11 cellular contexts compared by ENCODE assay signal in genomic region chr10:112775892-112776679, GRCh38.
DNase-seq lines count a peak whose midpoint lies in the region; ATAC-seq and TF ChIP-seq lines count a peak whose summit lies in the region.
"Had no signal": no experiment of that assay in that cellular context is flagged by ENCODE, and none has a peak within 500 bp of the region (broad histone marks: within the 10 kb centered on the region; RNA-seq: fewer than 3 reads in every experiment).

No MANE protein-coding gene starts in this region.

- no peak overlapping the region for H3K18ac ChIP-seq in H9 (ENCODE audit: insufficient read length, low read depth, low read length)

- no peak overlapping the region for H2BK15ac ChIP-seq in H9 (ENCODE audit: low read depth, low read length)

- H2AK5ac ChIP-seq in H9 (ENCODE audit: insufficient read length, low read length), result no peak overlapping the region

- no peak overlapping the region for H3K14ac ChIP-seq in H9 (ENCODE audit: insufficient read depth, low read length)

- H4K91ac ChIP-seq in H9 (ENCODE audit: insufficient read length, low read depth, low read length), result no peak overlapping the region

- no peak overlapping the region for H4K8ac ChIP-seq in H9 (replicated peaks; ENCODE audit: insufficient read length, low read depth, low read length)

- H4K20me1 ChIP-seq in H9 (ENCODE audit: control insufficient read depth, insufficient read depth, insufficient read length) (no peaks in the 10 kb centered on the region), neural progenitor cell (ENCODE audit: low read depth) (no peaks in the 10 kb centered on the region)

- ATAC-seq in HG02623 (IDR thresholded peaks at IDR 0.05; ENCODE audit: unreplicated experiment) (no peak), HG03520 (IDR thresholded peaks at IDR 0.05; ENCODE audit: unreplicated experiment) (no peak)
- ATAC-seq: esophagus mucosa had no signal

- H3K27me3 Mint-ChIP-seq in H9 (ENCODE audit: low read depth) (no peaks in the 10 kb centered on the region), neural progenitor cell (ENCODE audit: insufficient read depth, low read depth) (no peaks in the 10 kb centered on the region), osteocyte (ENCODE audit: unreplicated experiment) (peaks cover 2% of the 10 kb centered on the region)
- H3K27me3 Mint-ChIP-seq: activated naive CD8-positive, alpha-beta T cell treated with anti-CD3 and anti-CD28 coated beads, Interleukin-2, amount 10 ng/mL, durations not matched to agents 7 days and 5 days had no signal

- WGBS in H9 (ENCODE audit: extremely low coverage, insufficient read length, low lambda C conversion rate), result no CpG with 5 or more reads among the region's 14 CpGs

- H2BK120ac ChIP-seq in H9 (ENCODE audit: low read depth, low read length, poor library complexity, severe bottlenecking), result no peak overlapping the region

- no peak overlapping the region for H2BK20ac ChIP-seq in H9 (ENCODE audit: low read depth, low read length, poor library complexity, severe bottlenecking)

- H3K27ac Mint-ChIP-seq in H9, result peak overlapping the region; percentile 16 to 90 (median 35); a peak in 2 of 7 replicates
- peak overlapping the region; percentile 85 for H3K27ac Mint-ChIP-seq in neural progenitor cell
- H3K27ac Mint-ChIP-seq in osteocyte (ENCODE audit: unreplicated experiment), result no peak overlapping the region
- H3K27ac Mint-ChIP-seq: activated naive CD8-positive, alpha-beta T cell treated with anti-CD3 and anti-CD28 coated beads, Interleukin-2, amount 10 ng/mL, durations not matched to agents 7 days and 5 days had no signal

- H2BK5ac ChIP-seq in H9 (ENCODE audit: insufficient read length, low read length), result no peak overlapping the region

- H3K9ac ChIP-seq in H9 (ENCODE audit: extremely low read depth, insufficient read length, low read length) (no peak overlapping the region), neural progenitor cell (no peak overlapping the region)

- no peaks in the 10 kb centered on the region for H3K23me2 ChIP-seq in H9 (ENCODE audit: insufficient read length, low read depth, low read length, poor library complexity, severe bottlenecking)

- no peaks in the 10 kb centered on the region for H3K79me1 ChIP-seq in H9 (ENCODE audit: insufficient read depth, low read depth, low read length, poor library complexity, severe bottlenecking)

- no peaks in the 10 kb centered on the region for H3K27me3 ChIP-seq in H9 (ENCODE audit: insufficient read depth, low read length)
- H3K27me3 ChIP-seq in neural progenitor cell, result no peaks in the 10 kb centered on the region

- H3K4me2 ChIP-seq in H9 (ENCODE audit: insufficient read depth, insufficient read length, low read length) (no peak overlapping the region), neural progenitor cell (no peak overlapping the region)

- no peak overlapping the region for H3K4me3 ChIP-seq in neural progenitor cell

- no peak overlapping the region for H3K4ac ChIP-seq in H9 (ENCODE audit: low read depth, low read length)

- H3T11ph ChIP-seq in H9 (ENCODE audit: low read length), result no peak overlapping the region

- no peak overlapping the region for H4K5ac ChIP-seq in H9 (ENCODE audit: insufficient read length, low read depth, low read length)

- no peaks in the 10 kb centered on the region for H3K79me2 ChIP-seq in H9 (ENCODE audit: insufficient read depth, low read length)
- H3K79me2 ChIP-seq in neural progenitor cell (ENCODE audit: low read depth), result no peaks in the 10 kb centered on the region

- H3K4me1 Mint-ChIP-seq in H9 (peaks cover 17 to 18% of the 10 kb centered on the region in 2 experiments), neural progenitor cell (peaks cover 15% of the 10 kb centered on the region), osteocyte (ENCODE audit: unreplicated experiment) (peaks cover 13% of the 10 kb centered on the region)

- H3K4me1 ChIP-seq in H9 (ENCODE audit: insufficient read depth, low read length) (no peaks in the 10 kb centered on the region), neural progenitor cell (no peaks in the 10 kb centered on the region)

- H3K9me3 Mint-ChIP-seq in H9, result peaks cover 0 to 8% of the 10 kb centered on the region in 2 experiments; a peak in 2 of 5 replicates
- peaks cover 4% of the 10 kb centered on the region for H3K9me3 Mint-ChIP-seq in neural progenitor cell
- peaks cover 6% of the 10 kb centered on the region for H3K9me3 Mint-ChIP-seq in osteocyte (ENCODE audit: unreplicated experiment)
- H3K9me3 Mint-ChIP-seq: activated naive CD8-positive, alpha-beta T cell treated with anti-CD3 and anti-CD28 coated beads, Interleukin-2, amount 10 ng/mL, durations not matched to agents 7 days and 5 days had no signal

- H3K4me3 Mint-ChIP-seq in H9 (no peak overlapping the region), neural progenitor cell (no peak overlapping the region), osteocyte (ENCODE audit: unreplicated experiment) (no peak overlapping the region)
- H3K4me3 Mint-ChIP-seq: activated naive CD8-positive, alpha-beta T cell treated with anti-CD3 and anti-CD28 coated beads, Interleukin-2, amount 10 ng/mL, durations not matched to agents 7 days and 5 days had no signal

- H2AFZ ChIP-seq in H9 (ENCODE audit: low read length) (no peak overlapping the region), neural progenitor cell (replicated peaks) (no peak overlapping the region)

- H3K36me3 ChIP-seq in neural progenitor cell, result no peaks in the 10 kb centered on the region

- no peak for DNase-seq in H9
- DNase-seq in NCI-H2227 (lab: John Stamatoyannopoulos, UW; ENCODE audit: unreplicated experiment), result peak; percentile 44
- no peak for DNase-seq in neural progenitor cell (ENCODE audit: low spot score)
- DNase-seq in putamen (ENCODE audit: low spot score), result no peak
- no peak for DNase-seq in osteocyte (ENCODE audit: extremely low spot score, unreplicated experiment)
- DNase-seq: activated naive CD8-positive, alpha-beta T cell treated with anti-CD3 and anti-CD28 coated beads, Interleukin-2, amount 10 ng/mL, durations not matched to agents 7 days and 5 days had no signal

- no peak overlapping the region for H2BK12ac ChIP-seq in H9 (ENCODE audit: insufficient read length, low read depth, low read length)

- H3K9me3 ChIP-seq in H9 (ENCODE audit: control insufficient read depth, low read depth, low read length) (no peaks in the 10 kb centered on the region), neural progenitor cell (ENCODE audit: low read depth) (no peaks in the 10 kb centered on the region)

- no peak overlapping the region for H3K23ac ChIP-seq in H9 (ENCODE audit: insufficient read length, low read depth, low read length)

- no peak overlapping the region for H3K56ac ChIP-seq in H9 (ENCODE audit: insufficient read length, low read depth, low read length)

- no peaks in the 10 kb centered on the region for H3F3A ChIP-seq in neural progenitor cell (ENCODE audit: low read depth)

- H3K27ac ChIP-seq in H9 (ENCODE audit: insufficient read length, low read depth, low read length), result no peak overlapping the region
- H3K27ac ChIP-seq in VCaP, result peak overlapping the region; percentile 56
- H3K27ac ChIP-seq in neural progenitor cell, result no peak overlapping the region
- H3K27ac ChIP-seq: HL-60 had no signal

- TF ChIP-seq CTCF in H9 (conservative IDR thresholded peaks at IDR 0.05), result no peak
- no peak for TF ChIP-seq CTCF in VCaP (conservative IDR thresholded peaks at IDR 0.05)
- TF ChIP-seq CTCF in neural progenitor cell (IDR thresholded peaks at IDR 0.05), result no peak
- no peak for TF ChIP-seq CTCF in osteocyte (IDR thresholded peaks at IDR 0.05)

- H3K36me3 Mint-ChIP-seq in H9 (ENCODE audit: insufficient read depth in 1 of 3, low read depth in 3 of 3) (peaks cover 1 to 12% (median 3%) of the 10 kb centered on the region in 3 experiments; a peak in 5 of 7 replicates), neural progenitor cell (peaks cover 4% of the 10 kb centered on the region), osteocyte (ENCODE audit: unreplicated experiment) (peaks cover 7% of the 10 kb centered on the region)
